13 cellular contexts compared by ENCODE assay signal in the genomic region with DNA sequence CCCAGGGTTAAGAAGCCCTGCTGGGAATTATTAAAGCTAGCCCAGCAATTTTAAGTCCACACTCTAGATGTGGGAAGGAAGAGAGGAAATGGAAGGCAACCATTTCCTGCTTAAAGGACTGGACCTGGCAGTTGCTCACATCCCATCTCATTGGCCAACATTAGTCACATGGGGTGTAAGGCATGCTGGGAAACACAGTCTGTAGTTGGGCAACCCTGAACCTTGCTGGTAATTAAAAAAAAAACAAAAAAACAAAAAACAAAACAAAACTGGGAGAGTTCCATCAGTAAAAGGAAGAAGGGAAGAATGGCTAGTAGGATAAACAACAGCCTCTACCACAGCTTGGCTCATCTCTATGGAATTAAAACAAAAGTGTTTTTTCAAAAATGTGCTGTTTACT.
DNase-seq lines count a peak whose midpoint lies in the region; ATAC-seq and TF ChIP-seq lines count a peak whose summit lies in the region.
"Had no signal": no experiment of that assay in that cellular context is flagged by ENCODE, and none has a peak within 500 bp of the region (broad histone marks: within the 10 kb centered on the region; RNA-seq: fewer than 3 reads in every experiment).

No MANE protein-coding gene starts in this region.

- no peak for TF ChIP-seq POLR2A in heart left ventricle (IDR thresholded peaks at IDR 0.05)

- H3K27me3 Mint-ChIP-seq in chondrocyte (ENCODE audit: low read depth) (no peaks in the 10 kb centered on the region), mesothelial cell of epicardium (ENCODE audit: low read depth) (no peaks in the 10 kb centered on the region)
- H3K27me3 Mint-ChIP-seq: activated CD8-positive, alpha-beta T cell treated with anti-CD3 and anti-CD28 coated beads for 36 hours; activated naive CD8-positive, alpha-beta T cell; memory B cell had no signal

- H3K27ac Mint-ChIP-seq in chondrocyte (ENCODE audit: unreplicated experiment) (peak overlapping the region; percentile 95), mesothelial cell of epicardium (peak overlapping the region; percentile 93)
- H3K27ac Mint-ChIP-seq: activated CD8-positive, alpha-beta T cell treated with anti-CD3 and anti-CD28 coated beads for 36 hours; activated naive CD8-positive, alpha-beta T cell; memory B cell; T-helper 2 cell treated with Interferon-gamma antibody and Interleukin-4, amounts not matched to agents 5 μg/mL and 100 μg/mL, for 36 hours had no signal

- no peaks in the 10 kb centered on the region for H3K9me3 ChIP-seq in heart left ventricle
- H3K9me3 ChIP-seq in upper lobe of right lung = no peaks in the 10 kb centered on the region

- H3K4me1 Mint-ChIP-seq in chondrocyte (ENCODE audit: low read depth) = peaks cover 44% of the 10 kb centered on the region
- H3K4me1 Mint-ChIP-seq in mesothelial cell of epicardium = peaks cover 46% of the 10 kb centered on the region

- TF ChIP-seq CTCF in heart left ventricle (IDR thresholded peaks at IDR 0.05) = no peak
- no peak for TF ChIP-seq CTCF in chondrocyte (IDR thresholded peaks at IDR 0.05)
- TF ChIP-seq CTCF in mesothelial cell of epicardium (IDR thresholded peaks at IDR 0.05; ENCODE audit: unreplicated experiment) = no peak
- TF ChIP-seq CTCF in upper lobe of right lung (IDR thresholded peaks at IDR 0.05) = no peak

- DNase-seq in heart left ventricle (no peak), cardiac septum (ENCODE audit: low spot score) (no peak), chondrocyte (ENCODE audit: low spot score) (no peak), mesothelial cell of epicardium (ENCODE audit: low spot score in 2 of 2, unreplicated experiment in 2 of 2) (no peak), upper lobe of right lung (no peak), DMS53 treated with DMSO at 0.1 percent for 48 hours (lab: John Stamatoyannopoulos, UW; ENCODE audit: unreplicated experiment) (no peak), GM19238 (ENCODE audit: insufficient read length, low spot score) (no peak)
- no peak for DNase-seq in NK-92 treated with Interleukin-12 subunit alpha and Interleukin-12 subunit beta, amount 100 ng/mL, for 24 hours (lab: John Stamatoyannopoulos, UW)
- DNase-seq: activated CD8-positive, alpha-beta T cell treated with anti-CD3 and anti-CD28 coated beads for 36 hours; EL had no signal

- H3K4me3 Mint-ChIP-seq in chondrocyte (ENCODE audit: unreplicated experiment) (no peak overlapping the region), mesothelial cell of epicardium (no peak overlapping the region)
- H3K4me3 Mint-ChIP-seq: activated CD8-positive, alpha-beta T cell treated with anti-CD3 and anti-CD28 coated beads for 36 hours; activated naive CD8-positive, alpha-beta T cell; memory B cell; T-helper 2 cell treated with Interferon-gamma antibody and Interleukin-4, amounts not matched to agents 5 μg/mL and 100 μg/mL, for 36 hours had no signal

- H3K36me3 ChIP-seq in heart left ventricle (no peaks in the 10 kb centered on the region), upper lobe of right lung (no peaks in the 10 kb centered on the region)

- H3K9me3 Mint-ChIP-seq in chondrocyte (ENCODE audit: low read depth) (no peaks in the 10 kb centered on the region), mesothelial cell of epicardium (no peaks in the 10 kb centered on the region)
- H3K9me3 Mint-ChIP-seq: activated CD8-positive, alpha-beta T cell treated with anti-CD3 and anti-CD28 coated beads for 36 hours; memory B cell; T-helper 2 cell treated with Interferon-gamma antibody and Interleukin-4, amounts not matched to agents 5 μg/mL and 100 μg/mL, for 36 hours had no signal

- H3K27ac ChIP-seq in heart left ventricle (peak overlapping the region in 10 of 12 donors; percentile 68 to 94 (median 78)), upper lobe of right lung (peak overlapping the region; percentile 55)

- H3K4me3 ChIP-seq in heart left ventricle (no peak overlapping the region), upper lobe of right lung (no peak overlapping the region)

- intact Hi-C loops in heart left ventricle (cut with DNase I) = loop anchor here in 2 of 10 donors (2.0 to 5.0 kb wide), 2 partner anchors 135 kb away; a partner anchor contains a TSS
- intact Hi-C loops in cardiac septum (cut with DNase I) = loop anchor here (2.0 kb wide), 1 partner anchor 135 kb away; a partner anchor contains a TSS
- intact Hi-C loops in upper lobe of right lung (cut with DNase I) = no loop called here

- H3K36me3 Mint-ChIP-seq in chondrocyte (ENCODE audit: low read depth) (no peaks in the 10 kb centered on the region), mesothelial cell of epicardium (no peaks in the 10 kb centered on the region)

- H3K4me1 ChIP-seq in heart left ventricle (peaks cover 8 to 34% (median 27%) of the 10 kb centered on the region in 12 donors), upper lobe of right lung (peaks cover 27% of the 10 kb centered on the region)

- no peak for ATAC-seq in heart left ventricle
- ATAC-seq in upper lobe of right lung = no peak
- ATAC-seq: activated CD8-positive, alpha-beta T cell treated with anti-CD3 and anti-CD28 coated beads for 36 hours had no signal

- H3K27me3 ChIP-seq in heart left ventricle (no peaks in the 10 kb centered on the region), upper lobe of right lung (no peaks in the 10 kb centered on the region)
